ENCODE assay signal across 15 cellular contexts in genomic region chr10:32970910-32971309, GRCh38. TPM values are rescaled to one million over a fixed set of nuclear protein-coding genes. Genes with fewer than 3 reads are reported as not detected.
A peak's percentile ranks its signal among the peaks of the same experiment; 100 is the strongest.
DNase-seq lines count a peak whose midpoint lies in the region; ATAC-seq lines count a peak whose summit lies in the region.
"Had no signal": no experiment of that assay in that cellular context is flagged by ENCODE, and none has a peak within 500 bp of the region (broad histone marks: within the 10 kb centered on the region; RNA-seq: fewer than 3 reads in every experiment).

No MANE protein-coding gene starts in this region.

- H3K27ac Mint-ChIP-seq in memory B cell: peak overlapping the region; percentile 95
- H3K27ac Mint-ChIP-seq: T-helper 2 cell treated with Interferon-gamma antibody and Interleukin-4, amounts not matched to agents 5 μg/mL and 100 μg/mL, for 36 hours had no signal

- no peak overlapping the region for H3K4me3 ChIP-seq in aorta (ENCODE audit: low read length in 2 of 2)
- H3K4me3 ChIP-seq: heart left ventricle, testis had no signal

- H3K27ac ChIP-seq in aorta (ENCODE audit: low read depth in 1 of 2, low read length in 2 of 2): no peak overlapping the region
- H3K27ac ChIP-seq: testis had no signal

- H3K27me3 Mint-ChIP-seq in memory B cell: no peaks in the 10 kb centered on the region
- H3K27me3 Mint-ChIP-seq: CD4-positive, alpha-beta memory T cell had no signal

- no peak overlapping the region for H3K4me3 Mint-ChIP-seq in memory B cell
- H3K4me3 Mint-ChIP-seq: T-helper 2 cell treated with Interferon-gamma antibody and Interleukin-4, amounts not matched to agents 5 μg/mL and 100 μg/mL, for 36 hours had no signal

- no peaks in the 10 kb centered on the region for H3K27me3 ChIP-seq in aorta (ENCODE audit: control insufficient read depth in 1 of 2, insufficient read depth in 2 of 2, low read length in 1 of 2)
- H3K27me3 ChIP-seq: heart left ventricle, testis had no signal

- H3K4me1 Mint-ChIP-seq in memory B cell: peaks cover 29% of the 10 kb centered on the region

- H3K36me3 ChIP-seq in aorta (ENCODE audit: control insufficient read depth in 1 of 2, insufficient read depth in 2 of 2, low read length in 1 of 2): no peaks in the 10 kb centered on the region
- H3K36me3 ChIP-seq: heart left ventricle had no signal

- ATAC-seq in GM18511 (IDR thresholded peaks at IDR 0.05; ENCODE audit: unreplicated experiment): peak; percentile 64
- peak; percentile 58 for ATAC-seq in GM21515 (IDR thresholded peaks at IDR 0.05; ENCODE audit: unreplicated experiment)
- ATAC-seq in HG03175 (IDR thresholded peaks at IDR 0.05; ENCODE audit: unreplicated experiment): peak; percentile 56
- ATAC-seq in memory B cell (ENCODE audit: low read depth): no peak
- no peak for ATAC-seq in aorta (ENCODE audit: low FRiP score)

- no peak for DNase-seq in memory B cell (ENCODE audit: low spot score in 2 of 2)
- no peak for DNase-seq in anterior cingulate cortex (lab: John Stamatoyannopoulos, UW)
- no peak for DNase-seq in DMS 273 treated with DMSO at 0.1 percent for 48 hours (lab: John Stamatoyannopoulos, UW)
- no peak for DNase-seq in KG1 (lab: John Stamatoyannopoulos, UW)
- DNase-seq in aorta: no peak
- DNase-seq: activated CD8-positive, alpha-beta memory T cell treated with anti-CD3 and anti-CD28 coated beads, Interleukin-2, amount 50 U/mL, for 48 hours; CD4-positive, alpha-beta memory T cell; heart left ventricle; midbrain; NCI-H1930; testis had no signal

- 87 to 88% methylated on average over 2 of the region's 2 CpGs for WGBS in aorta, 2 donors

- intact Hi-C loops in aorta (cut with DNase I): no loop called here

- no peaks in the 10 kb centered on the region for H3K36me3 Mint-ChIP-seq in memory B cell
- H3K36me3 Mint-ChIP-seq: CD4-positive, alpha-beta memory T cell had no signal

- H3K9me3 Mint-ChIP-seq in memory B cell: peaks cover 3% of the 10 kb centered on the region
- H3K9me3 Mint-ChIP-seq: T-helper 2 cell treated with Interferon-gamma antibody and Interleukin-4, amounts not matched to agents 5 μg/mL and 100 μg/mL, for 36 hours had no signal

- no peaks in the 10 kb centered on the region for H3K4me1 ChIP-seq in aorta (ENCODE audit: control insufficient read depth in 1 of 2, insufficient read depth in 2 of 2, low read length in 2 of 2)
- H3K4me1 ChIP-seq: testis had no signal

- H3K9me3 ChIP-seq in aorta (ENCODE audit: control insufficient read depth, low read length): no peaks in the 10 kb centered on the region
- H3K9me3 ChIP-seq: testis had no signal

RNA-seq across cellular contexts. Expression of gene ITGB1, which starts 12.9 kb away (rescaled TPM):
- 1,000 to 10,000 TPM in 1 of 2 donors, 100 to 1,000 TPM in 1; 870 to 1,426 TPM for total RNA-seq in aorta
- polyA plus RNA-seq in aorta: 100 to 1,000 TPM; 678 to 697 TPM

Comparison
In these comparisons a context has a peak if more than half of its experiments do, and no peak if none do; other contexts are left out.
1. ATAC-seq: peak in GM18511 (single experiment), GM21515 (single experiment) and HG03175 (single experiment); none in memory B cell (single experiment) and aorta (single experiment).